In genomic region chr15:53811530-53811929, GRCh38 we compare ENCODE assay signal across 10 cellular contexts. TPM values are rescaled to one million over a fixed set of nuclear protein-coding genes. Genes with fewer than 3 reads are reported as not detected.
DNase-seq lines count a peak whose midpoint lies in the region; ATAC-seq and TF ChIP-seq lines count a peak whose summit lies in the region.
"Had no signal": no experiment of that assay in that cellular context is flagged by ENCODE, and none has a peak within 500 bp of the region (broad histone marks: within the 10 kb centered on the region; RNA-seq: fewer than 3 reads in every experiment).

No MANE protein-coding gene starts in this region.

- H3K27ac Mint-ChIP-seq in MCF 10A (ENCODE audit: low read depth, unreplicated experiment) = no peak overlapping the region
- H3K27ac Mint-ChIP-seq in effector memory CD8-positive, alpha-beta T cell = no peak overlapping the region
- H3K27ac Mint-ChIP-seq in stimulated activated naive CD8-positive, alpha-beta T cell treated with anti-CD3 and anti-CD28 coated beads, Interleukin-15, amount 100 ng/mL, for 72 hours = no peak overlapping the region
- H3K27ac Mint-ChIP-seq: activated naive CD8-positive, alpha-beta T cell treated with anti-CD3 and anti-CD28 coated beads, Interleukin-2, amount 10 ng/mL, durations not matched to agents 7 days and 5 days had no signal

- TF ChIP-seq CTCF in MCF 10A (IDR thresholded peaks at IDR 0.05; ENCODE audit: unreplicated experiment) (peak; percentile 21), breast epithelium (IDR thresholded peaks at IDR 0.05) (no peak), epithelial cell of proximal tubule (conservative IDR thresholded peaks at IDR 0.05; ENCODE audit: low read depth, low read length) (peak; percentile 62), transverse colon (IDR thresholded peaks at IDR 0.05) (peak in 3 of 5 experiments; percentile 24 to 29 (median 25))

- intact Hi-C loops in MCF 10A (cut with micrococcal nuclease) = loop anchor here (5.0 kb wide), 4 partner anchors 151 to 1626 kb away; no protein-coding TSS in a partner anchor
- intact Hi-C loops in breast epithelium (cut with DNase I; ENCODE audit: low total_unique reads) = no loop called here
- intact Hi-C loops in transverse colon (cut with DNase I; ENCODE audit: low total_unique reads) = no loop called here

- 21 to 29% methylated on average over 2 of the region's 2 CpGs for WGBS in transverse colon (ENCODE audit: low coverage in 1 of 2), 2 donors

- H3K27ac ChIP-seq in breast epithelium (no peak overlapping the region), transverse colon (no peak overlapping the region)

- H3K4me3 Mint-ChIP-seq in MCF 10A (ENCODE audit: unreplicated experiment) = no peak overlapping the region
- no peak overlapping the region for H3K4me3 Mint-ChIP-seq in effector memory CD8-positive, alpha-beta T cell
- no peak overlapping the region for H3K4me3 Mint-ChIP-seq in stimulated activated naive CD8-positive, alpha-beta T cell treated with anti-CD3 and anti-CD28 coated beads, Interleukin-15, amount 100 ng/mL, for 72 hours
- H3K4me3 Mint-ChIP-seq: activated naive CD8-positive, alpha-beta T cell treated with anti-CD3 and anti-CD28 coated beads, Interleukin-2, amount 10 ng/mL, durations not matched to agents 7 days and 5 days had no signal

- no peak for TF ChIP-seq EP300 in transverse colon (IDR thresholded peaks at IDR 0.05; ENCODE audit: low read depth)

- H3K4me3 ChIP-seq in breast epithelium = no peak overlapping the region
- no peak overlapping the region for H3K4me3 ChIP-seq in epithelial cell of proximal tubule (ENCODE audit: low read depth, low read length)
- no peak overlapping the region for H3K4me3 ChIP-seq in transverse colon

- H3K36me3 ChIP-seq in breast epithelium (no peaks in the 10 kb centered on the region), transverse colon (no peaks in the 10 kb centered on the region)

- ATAC-seq in effector memory CD8-positive, alpha-beta T cell (replicated peaks) = no peak
- no peak for ATAC-seq in stimulated activated naive CD8-positive, alpha-beta T cell treated with anti-CD3 and anti-CD28 coated beads, Interleukin-15, amount 100 ng/mL, for 72 hours
- ATAC-seq in HG02973 (IDR thresholded peaks at IDR 0.05; ENCODE audit: unreplicated experiment) = no peak

- POLR2A ChIA-PET in MCF 10A (lab: Yijun Ruan, JAX) = no interaction called here

- H3K36me3 Mint-ChIP-seq in MCF 10A (ENCODE audit: insufficient read depth, unreplicated experiment) = no peaks in the 10 kb centered on the region
- no peaks in the 10 kb centered on the region for H3K36me3 Mint-ChIP-seq in effector memory CD8-positive, alpha-beta T cell (ENCODE audit: insufficient read depth)
- H3K36me3 Mint-ChIP-seq: activated naive CD8-positive, alpha-beta T cell treated with anti-CD3 and anti-CD28 coated beads, Interleukin-2, amount 10 ng/mL, durations not matched to agents 7 days and 5 days had no signal

- H3K27me3 ChIP-seq in breast epithelium (no peaks in the 10 kb centered on the region), transverse colon (no peaks in the 10 kb centered on the region)

- BruUV-seq in MCF 10A (replicated peaks; lab: Mats Ljungman, UMichigan) = no TSS peak

- H3K9me3 ChIP-seq in breast epithelium (no peaks in the 10 kb centered on the region), transverse colon (no peaks in the 10 kb centered on the region)

- CTCF ChIA-PET in MCF 10A (lab: Yijun Ruan, JAX) = interaction anchor here (0.5 to 1.8 kb wide), 24 partner anchors 13 to 1447 kb away, joined by 3 to 8 read pairs (median 4); no protein-coding TSS in a partner anchor

- H3K4me1 ChIP-seq in breast epithelium = no peaks in the 10 kb centered on the region
- peaks cover 0 to 9% (median 0%) of the 10 kb centered on the region in 4 donors for H3K4me1 ChIP-seq in transverse colon

- DNase-seq in MCF 10A (ENCODE audit: unreplicated experiment) (peak; percentile 34), breast epithelium (ENCODE audit: low spot score in 2 of 2) (no peak), NCI-H748 treated with DMSO at 0.1 percent for 48 hours (lab: John Stamatoyannopoulos, UW) (peak; percentile 7), epithelial cell of proximal tubule (ENCODE audit: low read depth) (no peak), transverse colon (no peak)
- DNase-seq in effector memory CD8-positive, alpha-beta T cell = no peak
- no peak for DNase-seq in stimulated activated naive CD8-positive, alpha-beta T cell treated with anti-CD3 and anti-CD28 coated beads, Interleukin-15, amount 100 ng/mL, for 72 hours
- DNase-seq: activated naive CD8-positive, alpha-beta T cell treated with anti-CD3 and anti-CD28 coated beads, Interleukin-2, amount 10 ng/mL, durations not matched to agents 7 days and 5 days had no signal

- H3K9me3 Mint-ChIP-seq in MCF 10A (ENCODE audit: unreplicated experiment) = no peaks in the 10 kb centered on the region
- H3K9me3 Mint-ChIP-seq in effector memory CD8-positive, alpha-beta T cell = peaks cover 0 to 2% of the 10 kb centered on the region in 2 donors
- no peaks in the 10 kb centered on the region for H3K9me3 Mint-ChIP-seq in stimulated activated naive CD8-positive, alpha-beta T cell treated with anti-CD3 and anti-CD28 coated beads, Interleukin-15, amount 100 ng/mL, for 72 hours
- H3K9me3 Mint-ChIP-seq: activated naive CD8-positive, alpha-beta T cell treated with anti-CD3 and anti-CD28 coated beads, Interleukin-2, amount 10 ng/mL, durations not matched to agents 7 days and 5 days had no signal

- peaks cover 4% of the 10 kb centered on the region for H3K4me1 Mint-ChIP-seq in MCF 10A (ENCODE audit: insufficient read depth, unreplicated experiment)
- peaks cover 0 to 4% of the 10 kb centered on the region in 2 donors for H3K4me1 Mint-ChIP-seq in effector memory CD8-positive, alpha-beta T cell (ENCODE audit: low read depth in 2 of 2)
- H3K4me1 Mint-ChIP-seq in stimulated activated naive CD8-positive, alpha-beta T cell treated with anti-CD3 and anti-CD28 coated beads, Interleukin-15, amount 100 ng/mL, for 72 hours = no peaks in the 10 kb centered on the region
- H3K4me1 Mint-ChIP-seq: activated naive CD8-positive, alpha-beta T cell treated with anti-CD3 and anti-CD28 coated beads, Interleukin-2, amount 10 ng/mL, durations not matched to agents 7 days and 5 days had no signal

- TF ChIP-seq POLR2A in breast epithelium (IDR thresholded peaks at IDR 0.05) (no peak), transverse colon (IDR thresholded peaks at IDR 0.05) (no peak)

- in situ Hi-C loops in transverse colon (cut with MboI; ENCODE audit: low pct_ligation_motif_present in 1 of 4, low pct_unique_long_range_greater_than_20kb in 1 of 4, low sequenced_read_pairs in 3 of 4) = loop anchor here in 1 of 4 donors (25.0 kb wide), 1 partner anchor 1301 kb away; no protein-coding TSS in a partner anchor

- peaks cover 70% of the 10 kb centered on the region for H3K27me3 Mint-ChIP-seq in MCF 10A (ENCODE audit: insufficient read depth, unreplicated experiment)
- H3K27me3 Mint-ChIP-seq in effector memory CD8-positive, alpha-beta T cell = no peaks in the 10 kb centered on the region
- H3K27me3 Mint-ChIP-seq in stimulated activated naive CD8-positive, alpha-beta T cell treated with anti-CD3 and anti-CD28 coated beads, Interleukin-15, amount 100 ng/mL, for 72 hours = no peaks in the 10 kb centered on the region
- H3K27me3 Mint-ChIP-seq: activated naive CD8-positive, alpha-beta T cell treated with anti-CD3 and anti-CD28 coated beads, Interleukin-2, amount 10 ng/mL, durations not matched to agents 7 days and 5 days had no signal

RNA-seq across cellular contexts. Expression of gene WDR72, which starts 52.1 kb away (rescaled TPM):
- total RNA-seq in MCF 10A (2022) (not detected in 2 replicates), breast epithelium (1 to 10 TPM in 1 of 3 donors, under 1 TPM in 1, not detected in 1; 0.66 to 1.2 TPM), epithelial cell of proximal tubule (1.5 and 2.3 TPM in 2 replicates), transverse colon (under 1 TPM in 2 of 4 donors, not detected in 2; 0.14 to 0.16 TPM)
- total RNA-seq: activated naive CD8-positive, alpha-beta T cell treated with anti-CD3 and anti-CD28 coated beads, Interleukin-2, amount 10 ng/mL, durations not matched to agents 7 days and 5 days; fibroblast of lung had no signal

Comparison
In these comparisons a context has a peak if more than half of its experiments do, and no peak if none do; other contexts are left out.
1. DNase-seq: peak in MCF 10A (single experiment) and NCI-H748 treated with DMSO at 0.1 percent for 48 hours (single experiment); none in breast epithelium (0 of 2), epithelial cell of proximal tubule (single experiment), transverse colon (single experiment), effector memory CD8-positive, alpha-beta T cell (0 of 3) and stimulated activated naive CD8-positive, alpha-beta T cell treated with anti-CD3 and anti-CD28 coated beads, Interleukin-15, amount 100 ng/mL, for 72 hours (0 of 2).
2. CTCF ChIP-seq: peak in MCF 10A (single experiment), epithelial cell of proximal tubule (single experiment) and transverse colon (3 of 5); none in breast epithelium (0 of 3).